2 cellular contexts compared by ENCODE assay signal in the genomic region with DNA sequence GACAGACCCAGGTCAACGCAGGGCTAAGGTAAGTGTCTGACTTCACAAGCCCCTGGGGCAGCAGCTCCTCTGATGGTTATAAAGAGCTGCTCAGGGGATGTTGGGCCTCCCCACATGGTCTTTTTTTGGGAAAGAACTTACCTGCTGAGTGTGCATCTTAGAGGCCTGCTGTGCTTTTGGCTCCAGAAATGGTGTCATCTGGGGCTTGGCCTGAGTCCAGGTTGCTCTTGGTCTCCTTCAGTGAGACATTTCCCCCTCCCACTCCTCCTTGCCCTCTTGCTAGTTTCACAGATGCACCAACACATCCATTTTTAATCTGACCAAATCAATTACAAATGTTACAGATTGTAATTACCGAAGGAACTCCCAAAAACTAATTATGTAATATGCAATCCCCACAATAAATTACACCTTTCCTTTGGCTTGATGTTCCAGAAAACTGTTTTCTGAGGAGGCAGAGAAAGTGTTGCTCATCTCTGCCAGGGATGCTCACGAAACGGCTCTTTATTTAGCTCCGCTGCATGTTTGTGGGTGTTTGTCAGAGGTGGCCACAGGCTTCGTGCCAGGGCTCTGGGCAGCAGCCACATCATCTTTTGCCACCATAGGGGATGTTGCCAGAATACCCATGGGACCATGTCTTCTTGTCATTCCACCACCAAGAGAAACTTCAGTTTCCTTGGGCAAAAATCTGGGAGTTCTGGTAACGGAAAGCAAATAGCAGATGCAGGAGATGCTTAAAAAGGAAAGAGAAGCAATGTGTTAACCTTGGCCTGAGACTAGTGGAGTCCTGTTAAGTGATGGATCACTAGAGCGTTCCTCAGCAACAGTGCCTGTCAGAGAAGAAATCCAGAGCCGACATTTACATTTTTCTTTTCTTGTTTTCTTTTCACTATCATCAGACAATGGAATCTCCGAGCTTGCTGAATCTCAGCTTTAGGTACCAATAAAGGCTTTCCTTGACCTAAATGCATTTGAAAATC.
TF ChIP-seq lines count a peak whose summit lies in the region.

No MANE protein-coding gene starts in this region.

TF ChIP-seq in SK-N-SH, 30 proteins besides CTCF, POLR2A, EP300 and RAD21 (continued from another document):
- peak; percentile 14; the same call in 1 of the 2 replicates for TF ChIP-seq TCF12 (IDR thresholded peaks at IDR 0.05)
- peak; percentile 28; the same call in 1 of the 2 replicates for TF ChIP-seq FOSL2 (IDR thresholded peaks at IDR 0.05; ENCODE audit: borderline replicate concordance, low read depth)
- TF ChIP-seq TEAD4 (IDR thresholded peaks at IDR 0.05; ENCODE audit: borderline replicate concordance, insufficient read depth) = no peak
- TF ChIP-seq NFIC (IDR thresholded peaks at IDR 0.05; ENCODE audit: borderline replicate concordance) = peak; percentile 59; the same call in 1 of the 2 replicates
- no peak for TF ChIP-seq EZH2phosphoT487 (IDR thresholded peaks at IDR 0.05; ENCODE audit: borderline replicate concordance, low read depth)
- TF ChIP-seq, protein P1, sequence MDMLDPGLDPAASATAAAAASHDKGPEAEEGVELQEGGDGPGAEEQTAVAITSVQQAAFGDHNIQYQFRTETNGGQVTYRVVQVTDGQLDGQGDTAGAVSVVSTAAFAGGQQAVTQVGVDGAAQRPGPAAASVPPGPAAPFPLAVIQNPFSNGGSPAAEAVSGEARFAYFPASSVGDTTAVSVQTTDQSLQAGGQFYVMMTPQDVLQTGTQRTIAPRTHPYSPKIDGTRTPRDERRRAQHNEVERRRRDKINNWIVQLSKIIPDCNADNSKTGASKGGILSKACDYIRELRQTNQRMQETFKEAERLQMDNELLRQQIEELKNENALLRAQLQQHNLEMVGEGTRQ (IDR thresholded peaks at IDR 0.05; ENCODE audit: borderline replicate concordance, low read depth, low read length) = no peak
- peak; percentile 38; the same call in 1 of the 2 replicates for TF ChIP-seq MEF2A (IDR thresholded peaks at IDR 0.05; ENCODE audit: borderline replicate concordance, low read depth)

TF ChIP-seq in SK-N-SH treated with all-trans-retinoic acid at 6 μM for 48 hours, 23 proteins besides CTCF, POLR2A, EP300 and RAD21:
- TF ChIP-seq, protein P2, sequence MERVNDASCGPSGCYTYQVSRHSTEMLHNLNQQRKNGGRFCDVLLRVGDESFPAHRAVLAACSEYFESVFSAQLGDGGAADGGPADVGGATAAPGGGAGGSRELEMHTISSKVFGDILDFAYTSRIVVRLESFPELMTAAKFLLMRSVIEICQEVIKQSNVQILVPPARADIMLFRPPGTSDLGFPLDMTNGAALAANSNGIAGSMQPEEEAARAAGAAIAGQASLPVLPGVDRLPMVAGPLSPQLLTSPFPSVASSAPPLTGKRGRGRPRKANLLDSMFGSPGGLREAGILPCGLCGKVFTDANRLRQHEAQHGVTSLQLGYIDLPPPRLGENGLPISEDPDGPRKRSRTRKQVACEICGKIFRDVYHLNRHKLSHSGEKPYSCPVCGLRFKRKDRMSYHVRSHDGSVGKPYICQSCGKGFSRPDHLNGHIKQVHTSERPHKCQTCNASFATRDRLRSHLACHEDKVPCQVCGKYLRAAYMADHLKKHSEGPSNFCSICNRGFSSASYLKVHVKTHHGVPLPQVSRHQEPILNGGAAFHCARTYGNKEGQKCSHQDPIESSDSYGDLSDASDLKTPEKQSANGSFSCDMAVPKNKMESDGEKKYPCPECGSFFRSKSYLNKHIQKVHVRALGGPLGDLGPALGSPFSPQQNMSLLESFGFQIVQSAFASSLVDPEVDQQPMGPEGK (CRISPR knock-in tag; IDR thresholded peaks at IDR 0.05; ENCODE audit: borderline replicate concordance) = no peak
- no peak for TF ChIP-seq ESRRG (CRISPR knock-in tag; IDR thresholded peaks at IDR 0.05)
- TF ChIP-seq TCF4 (CRISPR knock-in tag; IDR thresholded peaks at IDR 0.05; ENCODE audit: borderline replicate concordance) = no peak
- no peak for TF ChIP-seq ZFP30 (CRISPR knock-in tag; IDR thresholded peaks at IDR 0.05)
- TF ChIP-seq, protein P3, sequence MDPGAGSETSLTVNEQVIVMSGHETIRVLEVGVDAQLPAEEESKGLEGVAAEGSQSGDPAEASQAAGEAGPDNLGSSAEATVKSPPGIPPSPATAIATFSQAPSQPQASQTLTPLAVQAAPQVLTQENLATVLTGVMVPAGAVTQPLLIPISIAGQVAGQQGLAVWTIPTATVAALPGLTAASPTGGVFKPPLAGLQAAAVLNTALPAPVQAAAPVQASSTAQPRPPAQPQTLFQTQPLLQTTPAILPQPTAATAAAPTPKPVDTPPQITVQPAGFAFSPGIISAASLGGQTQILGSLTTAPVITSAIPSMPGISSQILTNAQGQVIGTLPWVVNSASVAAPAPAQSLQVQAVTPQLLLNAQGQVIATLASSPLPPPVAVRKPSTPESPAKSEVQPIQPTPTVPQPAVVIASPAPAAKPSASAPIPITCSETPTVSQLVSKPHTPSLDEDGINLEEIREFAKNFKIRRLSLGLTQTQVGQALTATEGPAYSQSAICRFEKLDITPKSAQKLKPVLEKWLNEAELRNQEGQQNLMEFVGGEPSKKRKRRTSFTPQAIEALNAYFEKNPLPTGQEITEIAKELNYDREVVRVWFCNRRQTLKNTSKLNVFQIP (CRISPR knock-in tag; IDR thresholded peaks at IDR 0.05; ENCODE audit: borderline replicate concordance, low read depth) = no peak
- TF ChIP-seq, protein P4, sequence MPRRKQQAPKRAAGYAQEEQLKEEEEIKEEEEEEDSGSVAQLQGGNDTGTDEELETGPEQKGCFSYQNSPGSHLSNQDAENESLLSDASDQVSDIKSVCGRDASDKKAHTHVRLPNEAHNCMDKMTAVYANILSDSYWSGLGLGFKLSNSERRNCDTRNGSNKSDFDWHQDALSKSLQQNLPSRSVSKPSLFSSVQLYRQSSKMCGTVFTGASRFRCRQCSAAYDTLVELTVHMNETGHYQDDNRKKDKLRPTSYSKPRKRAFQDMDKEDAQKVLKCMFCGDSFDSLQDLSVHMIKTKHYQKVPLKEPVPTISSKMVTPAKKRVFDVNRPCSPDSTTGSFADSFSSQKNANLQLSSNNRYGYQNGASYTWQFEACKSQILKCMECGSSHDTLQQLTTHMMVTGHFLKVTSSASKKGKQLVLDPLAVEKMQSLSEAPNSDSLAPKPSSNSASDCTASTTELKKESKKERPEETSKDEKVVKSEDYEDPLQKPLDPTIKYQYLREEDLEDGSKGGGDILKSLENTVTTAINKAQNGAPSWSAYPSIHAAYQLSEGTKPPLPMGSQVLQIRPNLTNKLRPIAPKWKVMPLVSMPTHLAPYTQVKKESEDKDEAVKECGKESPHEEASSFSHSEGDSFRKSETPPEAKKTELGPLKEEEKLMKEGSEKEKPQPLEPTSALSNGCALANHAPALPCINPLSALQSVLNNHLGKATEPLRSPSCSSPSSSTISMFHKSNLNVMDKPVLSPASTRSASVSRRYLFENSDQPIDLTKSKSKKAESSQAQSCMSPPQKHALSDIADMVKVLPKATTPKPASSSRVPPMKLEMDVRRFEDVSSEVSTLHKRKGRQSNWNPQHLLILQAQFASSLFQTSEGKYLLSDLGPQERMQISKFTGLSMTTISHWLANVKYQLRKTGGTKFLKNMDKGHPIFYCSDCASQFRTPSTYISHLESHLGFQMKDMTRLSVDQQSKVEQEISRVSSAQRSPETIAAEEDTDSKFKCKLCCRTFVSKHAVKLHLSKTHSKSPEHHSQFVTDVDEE (CRISPR knock-in tag; IDR thresholded peaks at IDR 0.05) = no peak
- no peak for TF ChIP-seq TOX (CRISPR knock-in tag; IDR thresholded peaks at IDR 0.05; ENCODE audit: borderline replicate concordance)
- TF ChIP-seq, protein P5, sequence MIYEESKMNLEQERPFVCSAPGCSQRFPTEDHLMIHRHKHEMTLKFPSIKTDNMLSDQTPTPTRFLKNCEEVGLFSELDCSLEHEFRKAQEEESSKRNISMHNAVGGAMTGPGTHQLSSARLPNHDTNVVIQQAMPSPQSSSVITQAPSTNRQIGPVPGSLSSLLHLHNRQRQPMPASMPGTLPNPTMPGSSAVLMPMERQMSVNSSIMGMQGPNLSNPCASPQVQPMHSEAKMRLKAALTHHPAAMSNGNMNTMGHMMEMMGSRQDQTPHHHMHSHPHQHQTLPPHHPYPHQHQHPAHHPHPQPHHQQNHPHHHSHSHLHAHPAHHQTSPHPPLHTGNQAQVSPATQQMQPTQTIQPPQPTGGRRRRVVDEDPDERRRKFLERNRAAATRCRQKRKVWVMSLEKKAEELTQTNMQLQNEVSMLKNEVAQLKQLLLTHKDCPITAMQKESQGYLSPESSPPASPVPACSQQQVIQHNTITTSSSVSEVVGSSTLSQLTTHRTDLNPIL (CRISPR knock-in tag; IDR thresholded peaks at IDR 0.05; ENCODE audit: low read depth) = no peak
- TF ChIP-seq ZFP3 (CRISPR knock-in tag; IDR thresholded peaks at IDR 0.05) = no peak
- no peak for TF ChIP-seq SNAI2 (CRISPR knock-in tag; IDR thresholded peaks at IDR 0.05)
- TF ChIP-seq GLIS3 (CRISPR knock-in tag; IDR thresholded peaks at IDR 0.05) = no peak
- TF ChIP-seq ARNTL (CRISPR knock-in tag; IDR thresholded peaks at IDR 0.05; ENCODE audit: borderline replicate concordance, low read depth) = no peak
- TF ChIP-seq PPARA (CRISPR knock-in tag; IDR thresholded peaks at IDR 0.05; ENCODE audit: borderline replicate concordance) = no peak
- no peak for TF ChIP-seq RARB (CRISPR knock-in tag; IDR thresholded peaks at IDR 0.05)
- TF ChIP-seq ZNF8 (CRISPR knock-in tag; IDR thresholded peaks at IDR 0.05) = no peak
- no peak for TF ChIP-seq ISL1 (CRISPR knock-in tag; IDR thresholded peaks at IDR 0.05)
- TF ChIP-seq ZNF565 (CRISPR knock-in tag; conservative IDR thresholded peaks at IDR 0.05; ENCODE audit: low read depth) = no peak
- TF ChIP-seq ZC3H10 (CRISPR knock-in tag; IDR thresholded peaks at IDR 0.05) = no peak
TF ChIP-seq in SK-N-SH treated with all-trans-retinoic acid at 6 μM for 48 hours: peak in this region for 0.
